In genomic region chr3:86797946-86798345, GRCh38 we compare ENCODE assay signal across 25 cellular contexts.
"Had no signal": no experiment of that assay in that cellular context is flagged by ENCODE, and none has a peak within 500 bp of the region (broad histone marks: within the 10 kb centered on the region; RNA-seq: fewer than 3 reads in every experiment).

No MANE protein-coding gene starts in this region.

- H3K4me1 ChIP-seq: left lung, lower lobe of right lung had no signal

- H3K36me3 ChIP-seq: esophagus squamous epithelium, gastrocnemius medialis, heart right ventricle, left lung, lower lobe of right lung had no signal

- H3K27ac Mint-ChIP-seq: mesothelial cell of epicardium had no signal

- H3K9me3 ChIP-seq: esophagus squamous epithelium, gastrocnemius medialis, heart right ventricle, left lung, lower lobe of right lung, mucosa of descending colon had no signal

- H3K9me3 Mint-ChIP-seq: mesothelial cell of epicardium had no signal

- H3K4me3 ChIP-seq: coronary artery, dorsolateral prefrontal cortex, esophagus squamous epithelium, gastrocnemius medialis, heart right ventricle, left lung, lower lobe of right lung, mucosa of descending colon had no signal

- H3K27me3 ChIP-seq: esophagus squamous epithelium, gastrocnemius medialis, heart right ventricle, left lung had no signal

- H3K4me3 Mint-ChIP-seq: mesothelial cell of epicardium had no signal

- H3K36me3 Mint-ChIP-seq: mesothelial cell of epicardium had no signal

- DNase-seq: dermis blood vessel endothelial cell; dorsolateral prefrontal cortex; effector CD4-positive, alpha-beta T cell; effector memory CD4-positive, alpha-beta T cell; erythroblast; esophagus squamous epithelium; foreskin fibroblast; foreskin melanocyte; gastrocnemius medialis; glutamatergic neuron; head of caudate nucleus; heart right ventricle; hippocampal formation; left cardiac atrium; left lung; left ventricle myocardium superior; lower lobe of right lung; mesenchymal stem cell; mucosa of descending colon had no signal

- FAIRE-seq: endothelial cell of umbilical vein, islet of Langerhans, keratinocyte had no signal

- H3K27ac ChIP-seq: coronary artery, dorsolateral prefrontal cortex, epithelial cell of prostate, esophagus squamous epithelium, gastrocnemius medialis, heart right ventricle, left lung, lower lobe of right lung had no signal
